In genomic region chr19:48319647-48320537, GRCh38 we compare ENCODE assay signal across 8 cellular contexts. TPM values are rescaled to one million over a fixed set of nuclear protein-coding genes. Genes with fewer than 3 reads are reported as not detected.
DNase-seq lines count a peak whose midpoint lies in the region; ATAC-seq and TF ChIP-seq lines count a peak whose summit lies in the region.

No MANE protein-coding gene starts in this region.

- H3K4me1 ChIP-seq in adipocyte (ENCODE audit: control insufficient read depth, insufficient read depth, low read length) (peaks cover 20% of the 10 kb centered on the region), left ventricle myocardium inferior (peaks cover 45% of the 10 kb centered on the region)

- no peak for TF ChIP-seq POLR2A in NB4 (IDR thresholded peaks at IDR 0.05; ENCODE audit: extremely low read depth, insufficient read length)

- H3K27ac ChIP-seq in left ventricle myocardium inferior (replicated peaks), result peak overlapping the region; percentile 98

- H3K9me3 ChIP-seq in adipocyte (ENCODE audit: control insufficient read depth, low read length) (no peaks in the 10 kb centered on the region), left ventricle myocardium inferior (replicated peaks) (no peaks in the 10 kb centered on the region)

- DNase-seq in ELR (ENCODE audit: low read depth) (peak; percentile 86), NB4 (ENCODE audit: low read depth) (peak; percentile 93), T follicular helper cell (ENCODE audit: low read depth) (peak; percentile 71), adipocyte (ENCODE audit: low read depth) (peak; percentile 94), left ventricle myocardium inferior (peak; percentile 82), putamen (ENCODE audit: low spot score) (peak; percentile 59), cortex of kidney (lab: John Stamatoyannopoulos, UW) (no peak)

- H3K27me3 ChIP-seq in adipocyte (replicated peaks; ENCODE audit: control insufficient read depth, insufficient read depth, low read length), result no peaks in the 10 kb centered on the region
- H3K27me3 ChIP-seq in left ventricle myocardium inferior (ENCODE audit: low read depth), result no peaks in the 10 kb centered on the region

- H3K4me3 ChIP-seq in NB4 (ENCODE audit: low read depth, low read length) (no peak overlapping the region), adipocyte (ENCODE audit: low read length) (no peak overlapping the region), left ventricle myocardium inferior (no peak overlapping the region)

- H3K36me3 ChIP-seq in adipocyte (ENCODE audit: control insufficient read depth, insufficient read depth, low read length, severe bottlenecking) (no peaks in the 10 kb centered on the region), left ventricle myocardium inferior (no peaks in the 10 kb centered on the region)

- TF ChIP-seq CTCF in NB4 (IDR thresholded peaks at IDR 0.05; ENCODE audit: low read depth, low read length) (peak; percentile 100), left ventricle myocardium inferior (IDR thresholded peaks at IDR 0.05; ENCODE audit: borderline replicate concordance) (peak; percentile 89)

- intact Hi-C loops in left ventricle myocardium inferior (cut with micrococcal nuclease), result no loop called here

- ATAC-seq in HG03159 (IDR thresholded peaks at IDR 0.05; ENCODE audit: unreplicated experiment), result no peak

- no peak overlapping the region for H3K9ac ChIP-seq in adipocyte (ENCODE audit: low read length)

RNA-seq across cellular contexts. Expression of gene EMP3, which starts 5.5 kb away (rescaled TPM):
- 32.1 TPM for total RNA-seq in left ventricle myocardium inferior

RNA-seq across cellular contexts. Expression of gene TMEM143, which starts 43.8 kb away (rescaled TPM):
- 108 TPM for total RNA-seq in left ventricle myocardium inferior

RNA-seq across cellular contexts. Expression of gene SYNGR4, which starts 44.3 kb away (rescaled TPM):
- not detected for total RNA-seq in left ventricle myocardium inferior

RNA-seq across cellular contexts. Expression of gene ZNF114, which starts 50.0 kb away (rescaled TPM):
- total RNA-seq in left ventricle myocardium inferior, result 0.55 TPM
